ENCODE assay signal across 15 cellular contexts in genomic region chr1:67893126-67893495, GRCh38.
"Had no signal": no experiment of that assay in that cellular context is flagged by ENCODE, and none has a peak within 500 bp of the region (broad histone marks: within the 10 kb centered on the region; RNA-seq: fewer than 3 reads in every experiment).

No MANE protein-coding gene starts in this region.

- H3K9me3 ChIP-seq: ascending aorta, breast epithelium, gastroesophageal sphincter, heart right ventricle, neutrophil had no signal

- H3K27ac ChIP-seq: ascending aorta, breast epithelium, gastroesophageal sphincter, heart right ventricle, neutrophil had no signal

- H3K4me1 ChIP-seq: ascending aorta, breast epithelium, gastroesophageal sphincter had no signal

- ATAC-seq: gastroesophageal sphincter; heart right ventricle; stimulated activated effector memory CD8-positive, alpha-beta T cell treated with anti-CD3 and anti-CD28 coated beads, Interleukin-12 subunit alpha, Interleukin-12 subunit beta, amount 100 ng/mL, for 72 hours had no signal

- DNase-seq: activated CD4-positive, alpha-beta memory T cell treated with anti-CD3 and anti-CD28 coated beads, Interleukin-2, amount 10 ng/mL, durations not matched to agents 7 days and 5 days; activated CD4-positive, alpha-beta T cell treated with anti-CD3 and anti-CD28 coated beads for 4 hours; activated naive CD4-positive, alpha-beta T cell treated with anti-CD3 and anti-CD28 coated beads, Interleukin-2, amount 10 ng/mL, durations not matched to agents 7 days and 5 days; activated T-cell treated with anti-CD3 and anti-CD28 coated beads, Interleukin-2, amount 50 U/mL, for 24 hours; effector memory CD4-positive, alpha-beta T cell; heart right ventricle; islet precursor cell; naive B cell; retina; stimulated activated CD4-positive, alpha-beta T cell treated with anti-CD3 and anti-CD28 coated beads, Interleukin-12 subunit alpha, Interleukin-12 subunit beta, amount 100 ng/mL, for 4 hours had no signal

- H3K4me3 ChIP-seq: ascending aorta, breast epithelium, gastroesophageal sphincter, heart right ventricle had no signal

- H3K27me3 ChIP-seq: ascending aorta, breast epithelium, gastroesophageal sphincter, heart right ventricle had no signal

- H3K36me3 ChIP-seq: ascending aorta, breast epithelium, gastroesophageal sphincter, heart right ventricle, neutrophil had no signal
